In genomic region chr10:29681700-29682444, GRCh38 we compare ENCODE assay signal across 9 cellular contexts. TPM values are rescaled to one million over a fixed set of nuclear protein-coding genes. Genes with fewer than 3 reads are reported as not detected.
DNase-seq lines count a peak whose midpoint lies in the region; ATAC-seq and FAIRE-seq lines count a peak whose summit lies in the region.
"Had no signal": no experiment of that assay in that cellular context is flagged by ENCODE, and none has a peak within 500 bp of the region (broad histone marks: within the 10 kb centered on the region; RNA-seq: fewer than 3 reads in every experiment).

No MANE protein-coding gene starts in this region.

- H3K4me3 Mint-ChIP-seq in activated naive CD4-positive, alpha-beta T cell treated with anti-CD3 and anti-CD28 coated beads for 36 hours = no peak overlapping the region

- H3K4me1 ChIP-seq in small intestine (ENCODE audit: control insufficient read depth in 2 of 2, insufficient read depth in 1 of 2, low read depth in 1 of 2, low read length in 1 of 2) = no peaks in the 10 kb centered on the region

- peaks cover 68% of the 10 kb centered on the region for H3K4me1 Mint-ChIP-seq in activated naive CD4-positive, alpha-beta T cell treated with anti-CD3 and anti-CD28 coated beads for 36 hours (ENCODE audit: low read depth)

- no peaks in the 10 kb centered on the region for H3K36me3 ChIP-seq in small intestine (ENCODE audit: control insufficient read depth in 2 of 2, insufficient read depth in 2 of 2, low read length in 2 of 2)

- CTCF ChIA-PET in activated naive CD4-positive, alpha-beta T cell treated with anti-CD3 and anti-CD28 coated beads for 36 hours (lab: Charles Lee) = interaction anchor here (0.5 to 1.4 kb wide), 5 partner anchors 10 to 177 kb away, joined by 3 to 6 read pairs (median 3); no protein-coding TSS in a partner anchor

- H3K9me3 Mint-ChIP-seq in activated naive CD4-positive, alpha-beta T cell treated with anti-CD3 and anti-CD28 coated beads for 36 hours = peaks cover 12% of the 10 kb centered on the region

- no peak overlapping the region for H3K27ac Mint-ChIP-seq in activated naive CD4-positive, alpha-beta T cell treated with anti-CD3 and anti-CD28 coated beads for 36 hours

- WGBS in small intestine, 3 donors = 67 to 87% (median 80%) methylated on average over 9 of the region's 9 CpGs

- intact Hi-C loops in activated naive CD4-positive, alpha-beta T cell treated with anti-CD3 and anti-CD28 coated beads for 36 hours (cut with micrococcal nuclease) = no loop called here

- peaks cover 27% of the 10 kb centered on the region for H3K36me3 Mint-ChIP-seq in activated naive CD4-positive, alpha-beta T cell treated with anti-CD3 and anti-CD28 coated beads for 36 hours (ENCODE audit: low read depth)

- peaks cover 3% of the 10 kb centered on the region for H3K9me3 ChIP-seq in small intestine (ENCODE audit: control insufficient read depth, low read depth)

- no peaks in the 10 kb centered on the region for H3K27me3 Mint-ChIP-seq in activated naive CD4-positive, alpha-beta T cell treated with anti-CD3 and anti-CD28 coated beads for 36 hours (ENCODE audit: low read depth)

- H3K4me3 ChIP-seq in small intestine (ENCODE audit: low read depth in 1 of 2, low read length in 2 of 2) = no peak overlapping the region

- no peak overlapping the region for H3K27ac ChIP-seq in small intestine (ENCODE audit: low read depth in 1 of 2, low read length in 1 of 2)

- H3K27me3 ChIP-seq in small intestine (ENCODE audit: control insufficient read depth in 2 of 2, insufficient read depth in 2 of 2, low read length in 2 of 2) = no peaks in the 10 kb centered on the region

- no peak for FAIRE-seq in small intestine (lab: Jason Lieb, UNC)

- DNase-seq in SK-MEL-5 (ENCODE audit: low read depth, low spot score) (peak; percentile 44), small intestine (peak; percentile 5), NCI-H748 treated with DMSO at 0.1 percent for 48 hours (lab: John Stamatoyannopoulos, UW) (no peak), epidermal melanocyte (ENCODE audit: insufficient read length, low spot score) (no peak), amniotic stem cell (lab: John Stamatoyannopoulos, UW) (no peak)
- peak; percentile 71 for DNase-seq in activated naive CD4-positive, alpha-beta T cell treated with anti-CD3 and anti-CD28 coated beads for 36 hours
- DNase-seq: NCI-H510A treated with DMSO at 0.1 percent for 48 hours had no signal

- ATAC-seq in GM18502 (IDR thresholded peaks at IDR 0.05; ENCODE audit: poor library complexity, unreplicated experiment) (peak; percentile 78), GM21786 (IDR thresholded peaks at IDR 0.05; ENCODE audit: unreplicated experiment) (no peak)

- in situ Hi-C loops in SK-MEL-5 (cut with HindIII; ENCODE audit: low pct_unique_long_range_greater_than_20kb, low sequenced_read_pairs) = no loop called here

RNA-seq across cellular contexts. Expression of gene SVIL, which starts 47.1 kb away (rescaled TPM):
- 12.0 and 14.5 TPM in 2 replicates for total RNA-seq in SK-MEL-5 (2014; rRNA removed; shearing (Covaris generic))
- 19.3 and 25.4 TPM in 2 replicates for polyA plus RNA-seq in SK-MEL-5 (2015; cell fraction: cytosol; rRNA removed)
- polyA plus RNA-seq in SK-MEL-5 (2015; cell fraction: nucleus; rRNA removed) = 15.9 and 25.2 TPM in 2 replicates
- total RNA-seq in activated naive CD4-positive, alpha-beta T cell treated with anti-CD3 and anti-CD28 coated beads for 36 hours = 1 to 10 TPM; 7.0 to 8.3 TPM
- 10 to 100 TPM in 1 of 3 donors, 1 to 10 TPM in 2; 6.7 to 12.1 (median 7.6) TPM for polyA plus RNA-seq in small intestine

Comparison
In these comparisons a context has a peak if more than half of its experiments do, and no peak if none do; other contexts are left out.
1. DNase-seq: peak in SK-MEL-5 (single experiment), activated naive CD4-positive, alpha-beta T cell treated with anti-CD3 and anti-CD28 coated beads for 36 hours (single experiment) and small intestine (single experiment); none in NCI-H748 treated with DMSO at 0.1 percent for 48 hours (single experiment), epidermal melanocyte (single experiment) and amniotic stem cell (single experiment).